18 cellular contexts compared by ENCODE assay signal in genomic region chr6:4459981-4460380, GRCh38.
DNase-seq lines count a peak whose midpoint lies in the region; TF ChIP-seq lines count a peak whose summit lies in the region.
"Had no signal": no experiment of that assay in that cellular context is flagged by ENCODE, and none has a peak within 500 bp of the region (broad histone marks: within the 10 kb centered on the region; RNA-seq: fewer than 3 reads in every experiment).

No MANE protein-coding gene starts in this region.

- no peak overlapping the region for H3K27ac ChIP-seq in BLaER1
- H3K27ac ChIP-seq in SJCRH30: peak overlapping the region; percentile 62
- H3K27ac ChIP-seq: parathyroid adenoma, WERI-Rb-1 had no signal

- DNase-seq in SJCRH30 (peak; percentile 21 to 31), left kidney (ENCODE audit: low read depth, low spot score) (peak; percentile 16), skeletal muscle cell (ENCODE audit: low read depth) (peak; percentile 27), erythroblast (lab: John Stamatoyannopoulos, UW) (no peak), RKO (ENCODE audit: low spot score) (no peak), DMS79 treated with DMSO at 0.1 percent for 48 hours (lab: John Stamatoyannopoulos, UW) (no peak), DMS 273 treated with DMSO at 0.1 percent for 48 hours (lab: John Stamatoyannopoulos, UW) (no peak)
- DNase-seq: activated CD4-positive, alpha-beta T cell treated with anti-CD3 and anti-CD28 coated beads, Interleukin-2, amount 50 U/mL, for 1 hour; MG63; naive thymus-derived CD8-positive, alpha-beta T cell; NCI-H146; NCI-H2171; NCI-H524 treated with DMSO at 0.1 percent for 48 hours; stimulated activated naive CD4-positive, alpha-beta T cell; WERI-Rb-1 had no signal

- H3K4me1 ChIP-seq in BLaER1 (peaks cover 6% of the 10 kb centered on the region), SJCRH30 (peaks cover 14% of the 10 kb centered on the region)
- H3K4me1 ChIP-seq: parathyroid adenoma had no signal

- H3K4me3 ChIP-seq in BLaER1 (no peak overlapping the region), SJCRH30 (no peak overlapping the region), skeletal muscle cell (ENCODE audit: low read depth, low read length) (no peak overlapping the region)
- H3K4me3 ChIP-seq: MG63, smooth muscle cell had no signal

- TF ChIP-seq POLR2A in erythroblast (IDR thresholded peaks at IDR 0.05; ENCODE audit: low read length): no peak

- H3K9me3 ChIP-seq in BLaER1 (peaks cover 6% of the 10 kb centered on the region; the same call in 1 of the 2 replicates), SJCRH30 (replicated peaks) (no peaks in the 10 kb centered on the region; the same call in 1 of the 2 replicates)
- H3K9me3 ChIP-seq: MG63 had no signal

- no peaks in the 10 kb centered on the region for H3K36me3 ChIP-seq in BLaER1
- H3K36me3 ChIP-seq in SJCRH30: no peaks in the 10 kb centered on the region
- H3K36me3 ChIP-seq: MG63, WERI-Rb-1 had no signal

- H4K20me1 ChIP-seq in BLaER1: no peaks in the 10 kb centered on the region

- H3K27me3 ChIP-seq in BLaER1 (no peaks in the 10 kb centered on the region), SJCRH30 (no peaks in the 10 kb centered on the region)
- H3K27me3 ChIP-seq: MG63 had no signal

- peak overlapping the region; percentile 21; the same call in 1 of the 2 replicates for H3K4me2 ChIP-seq in BLaER1
- H3K4me2 ChIP-seq: smooth muscle cell had no signal

- no peak overlapping the region for H3K9ac ChIP-seq in BLaER1
- H3K9ac ChIP-seq: parathyroid adenoma had no signal

Comparison
In these comparisons a context has a peak if more than half of its experiments do, and no peak if none do; other contexts are left out.
1. DNase-seq: peak in SJCRH30 (2 of 2), left kidney (single experiment) and skeletal muscle cell (single experiment); none in erythroblast (0 of 2), RKO (single experiment), DMS79 treated with DMSO at 0.1 percent for 48 hours (single experiment) and DMS 273 treated with DMSO at 0.1 percent for 48 hours (single experiment).